Comparison of ENCODE assay signal across 9 cellular contexts in the genomic region with DNA sequence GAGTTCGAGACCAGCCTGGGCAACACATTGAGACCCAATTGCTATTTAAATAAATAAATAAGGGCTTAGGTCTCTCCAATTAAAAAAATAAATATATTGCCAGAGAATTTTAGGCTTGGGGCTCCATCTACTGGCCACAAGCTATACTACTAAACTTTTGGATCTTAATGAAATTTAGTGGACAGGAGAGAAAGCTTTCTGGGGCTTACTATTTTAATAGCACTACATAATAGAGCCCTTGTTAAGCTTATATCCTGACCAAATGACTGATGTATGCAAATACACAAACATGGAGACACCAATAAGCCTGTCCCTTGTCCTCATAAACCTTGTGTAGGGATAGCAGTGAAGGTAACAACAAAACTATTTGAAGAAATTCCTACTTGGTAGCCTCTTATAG. TPM values are rescaled to one million over a fixed set of nuclear protein-coding genes. Genes with fewer than 3 reads are reported as not detected.
DNase-seq lines count a peak whose midpoint lies in the region; ATAC-seq and TF ChIP-seq lines count a peak whose summit lies in the region.
"Had no signal": no experiment of that assay in that cellular context is flagged by ENCODE, and none has a peak within 500 bp of the region (broad histone marks: within the 10 kb centered on the region; RNA-seq: fewer than 3 reads in every experiment).

No MANE protein-coding gene starts in this region.

- no peaks in the 10 kb centered on the region for H3K9me3 Mint-ChIP-seq in natural killer cell
- no peaks in the 10 kb centered on the region for H3K9me3 Mint-ChIP-seq in natural killer cell treated with Interleukin-12 subunit alpha and Interleukin-12 subunit beta and Interleukin-15 and Interleukin-18, amount 100 ng/mL, for 72 hours

- no peak overlapping the region for H3K27ac ChIP-seq in upper lobe of left lung

- intact Hi-C loops in natural killer cell (cut with micrococcal nuclease) = loop anchor here (5.0 kb wide), 1 partner anchor 172 kb away; no protein-coding TSS in a partner anchor

- no peak for TF ChIP-seq POLR2A in upper lobe of left lung (IDR thresholded peaks at IDR 0.05)

- H3K36me3 Mint-ChIP-seq in natural killer cell = peaks cover 13% of the 10 kb centered on the region
- H3K36me3 Mint-ChIP-seq in natural killer cell treated with Interleukin-12 subunit alpha and Interleukin-12 subunit beta and Interleukin-15 and Interleukin-18, amount 100 ng/mL, for 72 hours = peaks cover 28% of the 10 kb centered on the region

- H3K27me3 ChIP-seq in upper lobe of left lung = no peaks in the 10 kb centered on the region

- no peaks in the 10 kb centered on the region for H3K4me1 ChIP-seq in upper lobe of left lung

- H3K27me3 Mint-ChIP-seq in natural killer cell (ENCODE audit: low read depth in 2 of 2) = no peaks in the 10 kb centered on the region
- H3K27me3 Mint-ChIP-seq in natural killer cell treated with Interleukin-12 subunit alpha and Interleukin-12 subunit beta and Interleukin-15 and Interleukin-18, amount 100 ng/mL, for 72 hours = no peaks in the 10 kb centered on the region

- H3K4me3 Mint-ChIP-seq in natural killer cell = no peak overlapping the region
- H3K4me3 Mint-ChIP-seq in natural killer cell treated with Interleukin-12 subunit alpha and Interleukin-12 subunit beta and Interleukin-15 and Interleukin-18, amount 100 ng/mL, for 72 hours = no peak overlapping the region

- ATAC-seq in natural killer cell (peak in 1 of 3 donors; percentile 24), upper lobe of left lung (ENCODE audit: low FRiP score in 2 of 2) (no peak), GM18511 (IDR thresholded peaks at IDR 0.05; ENCODE audit: unreplicated experiment) (no peak), GM18502 (IDR thresholded peaks at IDR 0.05; ENCODE audit: poor library complexity, unreplicated experiment) (no peak)
- no peak for ATAC-seq in natural killer cell treated with Interleukin-12 subunit alpha and Interleukin-12 subunit beta and Interleukin-15 and Interleukin-18, amount 100 ng/mL, for 72 hours
- no peak for ATAC-seq in activated CD4-positive, CD25-positive, alpha-beta regulatory T cell treated with anti-CD3 and anti-CD28 coated beads, Interleukin-2, amount 50 U/mL, for 24 hours

- TF ChIP-seq EP300 in upper lobe of left lung (IDR thresholded peaks at IDR 0.05) = no peak

- no peaks in the 10 kb centered on the region for H3K4me1 Mint-ChIP-seq in natural killer cell
- peaks cover 0 to 6% of the 10 kb centered on the region in 2 donors for H3K4me1 Mint-ChIP-seq in natural killer cell treated with Interleukin-12 subunit alpha and Interleukin-12 subunit beta and Interleukin-15 and Interleukin-18, amount 100 ng/mL, for 72 hours (ENCODE audit: low read depth in 2 of 2)

- peak; percentile 58 for TF ChIP-seq CTCF in natural killer cell (IDR thresholded peaks at IDR 0.05)
- peak; percentile 61 for TF ChIP-seq CTCF in fibroblast of villous mesenchyme (IDR thresholded peaks at IDR 0.05; ENCODE audit: insufficient read depth, low read depth, low read length)
- peak in 4 of 6 experiments; percentile 21 to 33 (median 24) for TF ChIP-seq CTCF in upper lobe of left lung (IDR thresholded peaks at IDR 0.05)

- no peaks in the 10 kb centered on the region for H3K9me3 ChIP-seq in upper lobe of left lung

- DNase-seq in natural killer cell (no peak), RKO (ENCODE audit: low spot score) (peak; percentile 45), fibroblast of villous mesenchyme (ENCODE audit: low read depth) (peak; percentile 49), upper lobe of left lung (no peak)
- no peak for DNase-seq in natural killer cell treated with Interleukin-12 subunit alpha and Interleukin-12 subunit beta and Interleukin-15 and Interleukin-18, amount 100 ng/mL, for 72 hours (ENCODE audit: low spot score)

- peaks cover 57 to 100% (median 92%) of the 10 kb centered on the region in 4 donors for H3K36me3 ChIP-seq in upper lobe of left lung

- WGBS in upper lobe of left lung, 2 donors = 85 to 100% methylated on average over 1 of the region's 1 CpG

- H3K4me3 ChIP-seq in fibroblast of villous mesenchyme (ENCODE audit: low read depth, low read length) (no peak overlapping the region), upper lobe of left lung (no peak overlapping the region)

- H3K27ac Mint-ChIP-seq in natural killer cell = no peak overlapping the region
- H3K27ac Mint-ChIP-seq in natural killer cell treated with Interleukin-12 subunit alpha and Interleukin-12 subunit beta and Interleukin-15 and Interleukin-18, amount 100 ng/mL, for 72 hours = no peak overlapping the region

RNA-seq across cellular contexts. Expression of a gene that starts 18.4 kb away (rescaled TPM):
- total RNA-seq in natural killer cell (10 to 100 TPM; 70.3 to 87.5 (median 79.8) TPM), fibroblast of villous mesenchyme (268 and 431 TPM in 2 replicates), upper lobe of left lung (100 to 1,000 TPM in 4 of 6 donors, 10 to 100 TPM in 2; 53.5 to 171 (median 112) TPM)
- total RNA-seq in natural killer cell treated with Interleukin-12 subunit alpha and Interleukin-12 subunit beta and Interleukin-15 and Interleukin-18, amount 100 ng/mL, for 72 hours = 100 to 1,000 TPM; 299 to 338 TPM

RNA-seq across cellular contexts. Expression of a gene that starts 18.7 kb away (rescaled TPM):
- total RNA-seq in natural killer cell = not detected
- total RNA-seq in natural killer cell treated with Interleukin-12 subunit alpha and Interleukin-12 subunit beta and Interleukin-15 and Interleukin-18, amount 100 ng/mL, for 72 hours = not detected
- not detected in 2 replicates for total RNA-seq in fibroblast of villous mesenchyme
- 1 to 10 TPM in 2 of 6 donors, not detected in 4; 1.1 to 4.2 TPM for total RNA-seq in upper lobe of left lung

RNA-seq across cellular contexts. Expression of a gene that starts 20.6 kb away (rescaled TPM):
- total RNA-seq in natural killer cell = under 1 TPM in 1 of 3 donors, not detected in 2; 0.42 TPM
- total RNA-seq in natural killer cell treated with Interleukin-12 subunit alpha and Interleukin-12 subunit beta and Interleukin-15 and Interleukin-18, amount 100 ng/mL, for 72 hours = not detected
- total RNA-seq in fibroblast of villous mesenchyme = 0.32 TPM in 1 of 2 replicates, not detected in the other
- 1 to 10 TPM in 1 of 6 donors, not detected in 5; 7.3 TPM for total RNA-seq in upper lobe of left lung
- total RNA-seq: skeletal muscle tissue had no signal

RNA-seq across cellular contexts. Expression of a gene that starts 24.2 kb away (rescaled TPM):
- 10 to 100 TPM; 22.9 to 29.1 (median 26.8) TPM for total RNA-seq in natural killer cell
- 10 to 100 TPM; 17.2 to 19.6 TPM for total RNA-seq in natural killer cell treated with Interleukin-12 subunit alpha and Interleukin-12 subunit beta and Interleukin-15 and Interleukin-18, amount 100 ng/mL, for 72 hours
- 55.3 and 55.4 TPM in 2 replicates for total RNA-seq in fibroblast of villous mesenchyme
- 10 to 100 TPM; 22.1 to 80.4 (median 50.9) TPM for total RNA-seq in upper lobe of left lung

RNA-seq across cellular contexts. Expression of a gene that starts 35.5 kb away (rescaled TPM):
- 1 to 10 TPM; 3.3 to 5.8 (median 5.0) TPM for total RNA-seq in natural killer cell
- 10 to 100 TPM in 1 of 2 donors, 1 to 10 TPM in 1; 6.4 to 12.0 TPM for total RNA-seq in natural killer cell treated with Interleukin-12 subunit alpha and Interleukin-12 subunit beta and Interleukin-15 and Interleukin-18, amount 100 ng/mL, for 72 hours
- total RNA-seq in fibroblast of villous mesenchyme = 0.86 and 1.3 TPM in 2 replicates
- 10 to 100 TPM in 1 of 6 donors, 1 to 10 TPM in 5; 1.3 to 10.5 (median 3.1) TPM for total RNA-seq in upper lobe of left lung

Comparison
In these comparisons a context has a peak if more than half of its experiments do, and no peak if none do; other contexts are left out.
1. DNase-seq: peak in RKO (single experiment) and fibroblast of villous mesenchyme (single experiment); none in natural killer cell (single experiment), natural killer cell treated with Interleukin-12 subunit alpha and Interleukin-12 subunit beta and Interleukin-15 and Interleukin-18, amount 100 ng/mL, for 72 hours (single experiment) and upper lobe of left lung (0 of 2).
2. Peak in every context shown above with its lines, with median percentiles within 50 percentile points of each other: CTCF ChIP-seq.